ENCODE assay signal across 11 cellular contexts in genomic region chr16:4510747-4511426, GRCh38. TPM values are rescaled to one million over a fixed set of nuclear protein-coding genes. Genes with fewer than 3 reads are reported as not detected.
DNase-seq lines count a peak whose midpoint lies in the region; ATAC-seq and TF ChIP-seq lines count a peak whose summit lies in the region.
"Had no signal": no experiment of that assay in that cellular context is flagged by ENCODE, and none has a peak within 500 bp of the region (broad histone marks: within the 10 kb centered on the region; RNA-seq: fewer than 3 reads in every experiment).

No MANE protein-coding gene starts in this region.

- H3K27me3 ChIP-seq in cardiac muscle cell (no peaks in the 10 kb centered on the region), GM23248 (replicated peaks; ENCODE audit: insufficient read depth) (no peaks in the 10 kb centered on the region), brain microvascular endothelial cell (replicated peaks) (no peaks in the 10 kb centered on the region)
- H3K27me3 ChIP-seq: ovary, upper lobe of left lung had no signal

- H3K36me3 Mint-ChIP-seq in activated T-cell treated with anti-CD3 and anti-CD28 coated beads, Interleukin-2, amount 50 U/mL, for 24 hours (ENCODE audit: low read depth): peaks cover 92% of the 10 kb centered on the region
- H3K36me3 Mint-ChIP-seq in activated T-cell treated with anti-CD3 and anti-CD28 coated beads, Interleukin-2, amount 50 U/mL, for 4 hours (ENCODE audit: insufficient read depth): peaks cover 37% of the 10 kb centered on the region
- H3K36me3 Mint-ChIP-seq in T-helper 17 cell (ENCODE audit: low read depth): peaks cover 4% of the 10 kb centered on the region

- H3K27ac ChIP-seq in cardiac muscle cell (peak overlapping the region; percentile 58), GM23248 (no peak overlapping the region), brain microvascular endothelial cell (no peak overlapping the region)
- H3K27ac ChIP-seq: ovary had no signal

- in situ Hi-C loops in GM23248 (cut with MboI) (no loop called here), brain microvascular endothelial cell (cut with HindIII; ENCODE audit: low pct_ligation_motif_present, low sequenced_read_pairs) (no loop called here)

- H3K27me3 Mint-ChIP-seq in activated T-cell treated with anti-CD3 and anti-CD28 coated beads, Interleukin-2, amount 50 U/mL, for 24 hours: no peaks in the 10 kb centered on the region
- no peaks in the 10 kb centered on the region for H3K27me3 Mint-ChIP-seq in activated T-cell treated with anti-CD3 and anti-CD28 coated beads, Interleukin-2, amount 50 U/mL, for 4 hours (ENCODE audit: low read depth)
- H3K27me3 Mint-ChIP-seq in T-helper 17 cell: no peaks in the 10 kb centered on the region
- H3K27me3 Mint-ChIP-seq in stimulated activated naive CD8-positive, alpha-beta T cell treated with anti-CD3 and anti-CD28 coated beads, Interleukin-15, amount 100 ng/mL, for 72 hours: no peaks in the 10 kb centered on the region
- H3K27me3 Mint-ChIP-seq: activated CD4-positive, alpha-beta T cell treated with anti-CD3 and anti-CD28 coated beads for 36 hours had no signal

- H3K36me3 ChIP-seq in cardiac muscle cell (peaks cover 20% of the 10 kb centered on the region), GM23248 (ENCODE audit: low read depth) (0 out of 2 replicates have a peak, but pooled peaks cover 4% of the 10 kb centered on the region), brain microvascular endothelial cell (replicated peaks) (peaks cover 73% of the 10 kb centered on the region)
- H3K36me3 ChIP-seq: ovary had no signal

- H3K9ac ChIP-seq in GM23248: no peak overlapping the region

- H3K4me1 Mint-ChIP-seq in activated T-cell treated with anti-CD3 and anti-CD28 coated beads, Interleukin-2, amount 50 U/mL, for 24 hours (ENCODE audit: low read depth): peaks cover 45% of the 10 kb centered on the region
- H3K4me1 Mint-ChIP-seq in activated T-cell treated with anti-CD3 and anti-CD28 coated beads, Interleukin-2, amount 50 U/mL, for 4 hours (ENCODE audit: low read depth): peaks cover 57% of the 10 kb centered on the region
- H3K4me1 Mint-ChIP-seq in T-helper 17 cell: peaks cover 39% of the 10 kb centered on the region
- H3K4me1 Mint-ChIP-seq in stimulated activated naive CD8-positive, alpha-beta T cell treated with anti-CD3 and anti-CD28 coated beads, Interleukin-15, amount 100 ng/mL, for 72 hours: peaks cover 68% of the 10 kb centered on the region

- H3K9me3 Mint-ChIP-seq in activated T-cell treated with anti-CD3 and anti-CD28 coated beads, Interleukin-2, amount 50 U/mL, for 24 hours: no peaks in the 10 kb centered on the region
- H3K9me3 Mint-ChIP-seq in activated T-cell treated with anti-CD3 and anti-CD28 coated beads, Interleukin-2, amount 50 U/mL, for 4 hours: no peaks in the 10 kb centered on the region
- no peaks in the 10 kb centered on the region for H3K9me3 Mint-ChIP-seq in stimulated activated naive CD8-positive, alpha-beta T cell treated with anti-CD3 and anti-CD28 coated beads, Interleukin-15, amount 100 ng/mL, for 72 hours

- ATAC-seq in activated T-cell treated with anti-CD3 and anti-CD28 coated beads, Interleukin-2, amount 50 U/mL, for 4 hours: no peak
- ATAC-seq in T-helper 17 cell: no peak
- no peak for ATAC-seq in stimulated activated naive CD8-positive, alpha-beta T cell treated with anti-CD3 and anti-CD28 coated beads, Interleukin-15, amount 100 ng/mL, for 72 hours

- H3K9me3 ChIP-seq in T-helper 17 cell (ENCODE audit: control insufficient read depth, low read length, poor library complexity, severe bottlenecking) (no peaks in the 10 kb centered on the region), cardiac muscle cell (ENCODE audit: low read depth) (no peaks in the 10 kb centered on the region), GM23248 (ENCODE audit: low read depth) (no peaks in the 10 kb centered on the region)
- H3K9me3 ChIP-seq: ovary, upper lobe of left lung had no signal

- no peaks in the 10 kb centered on the region for H3F3A ChIP-seq in GM23248 (ENCODE audit: insufficient read depth)

- H4K20me1 ChIP-seq in GM23248 (ENCODE audit: insufficient read depth): no peaks in the 10 kb centered on the region

- no peak overlapping the region for H3K4me3 Mint-ChIP-seq in activated T-cell treated with anti-CD3 and anti-CD28 coated beads, Interleukin-2, amount 50 U/mL, for 24 hours
- H3K4me3 Mint-ChIP-seq in activated T-cell treated with anti-CD3 and anti-CD28 coated beads, Interleukin-2, amount 50 U/mL, for 4 hours: no peak overlapping the region
- H3K4me3 Mint-ChIP-seq in T-helper 17 cell: peak overlapping the region; percentile 45
- no peak overlapping the region for H3K4me3 Mint-ChIP-seq in stimulated activated naive CD8-positive, alpha-beta T cell treated with anti-CD3 and anti-CD28 coated beads, Interleukin-15, amount 100 ng/mL, for 72 hours
- H3K4me3 Mint-ChIP-seq: activated CD4-positive, alpha-beta T cell treated with anti-CD3 and anti-CD28 coated beads for 36 hours had no signal

- WGBS in GM23248 (ENCODE audit: low coverage in 1 of 2, low lambda C conversion rate in 2 of 2, missing lambda C conversion rate in 2 of 2), 2 experiments: 55% methylated on average over 12 to 14 of the region's 14 CpGs

- no peaks in the 10 kb centered on the region for H3K9me2 ChIP-seq in GM23248 (ENCODE audit: insufficient read depth)

- H3K4me2 ChIP-seq in GM23248 (ENCODE audit: unreplicated experiment): no peak overlapping the region

- no peak overlapping the region for H2AFZ ChIP-seq in GM23248

- H3K4me1 ChIP-seq in cardiac muscle cell (ENCODE audit: low read depth) (no peaks in the 10 kb centered on the region), GM23248 (ENCODE audit: insufficient read depth) (no peaks in the 10 kb centered on the region)

- H3K79me2 ChIP-seq in GM23248 (ENCODE audit: insufficient read depth): peaks cover 3% of the 10 kb centered on the region; the same call in 1 of the 2 replicates

- peak overlapping the region; percentile 74 for H3K27ac Mint-ChIP-seq in activated T-cell treated with anti-CD3 and anti-CD28 coated beads, Interleukin-2, amount 50 U/mL, for 24 hours
- H3K27ac Mint-ChIP-seq in T-helper 17 cell: peak overlapping the region; percentile 47
- peak overlapping the region; percentile 57 to 86 for H3K27ac Mint-ChIP-seq in stimulated activated naive CD8-positive, alpha-beta T cell treated with anti-CD3 and anti-CD28 coated beads, Interleukin-15, amount 100 ng/mL, for 72 hours

- TF ChIP-seq CTCF in cardiac muscle cell (IDR thresholded peaks at IDR 0.05; ENCODE audit: low read depth, low read length) (no peak), brain microvascular endothelial cell (IDR thresholded peaks at IDR 0.05; ENCODE audit: low read depth, low read length, missing control alignments) (no peak)

- DNase-seq in activated T-cell treated with anti-CD3 and anti-CD28 coated beads, Interleukin-2, amount 50 U/mL, for 24 hours: no peak
- no peak for DNase-seq in activated T-cell treated with anti-CD3 and anti-CD28 coated beads, Interleukin-2, amount 50 U/mL, for 4 hours
- DNase-seq in T-helper 17 cell: no peak
- no peak for DNase-seq in cardiac muscle cell (ENCODE audit: low read depth in 1 of 2, low spot score in 1 of 2)
- DNase-seq in stimulated activated naive CD8-positive, alpha-beta T cell treated with anti-CD3 and anti-CD28 coated beads, Interleukin-15, amount 100 ng/mL, for 72 hours: no peak
- no peak for DNase-seq in NCI-H446 treated with DMSO at 0.1 percent for 48 hours (lab: John Stamatoyannopoulos, UW)
- no peak for DNase-seq in GM23248
- DNase-seq in brain microvascular endothelial cell: no peak
- DNase-seq: upper lobe of left lung had no signal

- no peak overlapping the region for H3K4me3 ChIP-seq in cardiac muscle cell
- no peak overlapping the region for H3K4me3 ChIP-seq in GM23248
- H3K4me3 ChIP-seq in brain microvascular endothelial cell (ENCODE audit: low read depth, low read length): no peak overlapping the region
- H3K4me3 ChIP-seq: ovary, upper lobe of left lung had no signal

RNA-seq across cellular contexts. Expression of gene CDIP1, which starts 27.7 kb away (rescaled TPM):
- 10 to 100 TPM; 33.2 to 41.6 (median 39.7) TPM for total RNA-seq in activated T-cell treated with anti-CD3 and anti-CD28 coated beads, Interleukin-2, amount 50 U/mL, for 4 hours
- 10 to 100 TPM; 20.2 to 29.5 TPM for total RNA-seq in T-helper 17 cell
- total RNA-seq in cardiac muscle cell: 46.4 and 55.8 TPM in 2 replicates
- 87.6 and 88.4 TPM in 2 replicates for polyA plus RNA-seq in cardiac muscle cell
- total RNA-seq in GM23248 (2014; rRNA removed; shearing (Covaris generic)): 14.7 and 20.7 TPM in 2 replicates
- 17.7 and 20.3 TPM in 2 replicates for polyA plus RNA-seq in GM23248 (2016; fragmentation: Nextera tagmentation; extraction: Ambion mirVana)

RNA-seq across cellular contexts. Expression of gene HMOX2, which starts 34.7 kb away (rescaled TPM):
- total RNA-seq in activated T-cell treated with anti-CD3 and anti-CD28 coated beads, Interleukin-2, amount 50 U/mL, for 4 hours: 10 to 100 TPM; 79.9 to 85.3 (median 83.1) TPM
- total RNA-seq in T-helper 17 cell (10 to 100 TPM; 31.9 to 58.8 TPM), cardiac muscle cell (61.5 and 69.8 TPM in 2 replicates)
- polyA plus RNA-seq in cardiac muscle cell (83.7 and 101 TPM in 2 replicates), GM23248 (2016; fragmentation: Nextera tagmentation; extraction: Ambion mirVana) (60.2 and 61.5 TPM in 2 replicates)
- total RNA-seq in GM23248 (2014; rRNA removed; shearing (Covaris generic)): 36.0 and 40.8 TPM in 2 replicates

RNA-seq across cellular contexts. Expression of gene NMRAL1, which starts 36.5 kb away (rescaled TPM):
- 10 to 100 TPM; 29.6 to 45.2 (median 41.5) TPM for total RNA-seq in activated T-cell treated with anti-CD3 and anti-CD28 coated beads, Interleukin-2, amount 50 U/mL, for 4 hours
- total RNA-seq in T-helper 17 cell: 10 to 100 TPM; 40.5 to 45.4 TPM
- total RNA-seq in cardiac muscle cell: 45.4 and 64.5 TPM in 2 replicates
- 32.4 and 46.9 TPM in 2 replicates for polyA plus RNA-seq in cardiac muscle cell
- total RNA-seq in GM23248 (2014; rRNA removed; shearing (Covaris generic)): 36.2 and 44.2 TPM in 2 replicates
- polyA plus RNA-seq in GM23248 (2016; fragmentation: Nextera tagmentation; extraction: Ambion mirVana): 37.4 and 37.5 TPM in 2 replicates

RNA-seq across cellular contexts. Expression of gene C16orf96, which starts 45.3 kb away (rescaled TPM):
- under 1 TPM in 2 of 3 donors, not detected in 1; 0.05 to 0.10 TPM for total RNA-seq in activated T-cell treated with anti-CD3 and anti-CD28 coated beads, Interleukin-2, amount 50 U/mL, for 4 hours
- under 1 TPM; 0.08 to 0.20 TPM for total RNA-seq in T-helper 17 cell
- total RNA-seq in cardiac muscle cell: 1.9 and 3.6 TPM in 2 replicates
- polyA plus RNA-seq in cardiac muscle cell: 0.24 and 0.39 TPM in 2 replicates
- total RNA-seq in GM23248 (2014; rRNA removed; shearing (Covaris generic)): not detected in 2 replicates
- not detected in 2 replicates for polyA plus RNA-seq in GM23248 (2016; fragmentation: Nextera tagmentation; extraction: Ambion mirVana)
